ENCODE assay signal across 14 cellular contexts in genomic region chr7:159098795-159099194, GRCh38. TPM values are rescaled to one million over a fixed set of nuclear protein-coding genes. Genes with fewer than 3 reads are reported as not detected.
DNase-seq lines count a peak whose midpoint lies in the region; ATAC-seq and TF ChIP-seq lines count a peak whose summit lies in the region.
"Had no signal": no experiment of that assay in that cellular context is flagged by ENCODE, and none has a peak within 500 bp of the region (broad histone marks: within the 10 kb centered on the region; RNA-seq: fewer than 3 reads in every experiment).

No MANE protein-coding gene starts in this region.

- H3K4me3 ChIP-seq in RWPE2 (ENCODE audit: severe bottlenecking) = no peak overlapping the region
- H3K4me3 ChIP-seq in gastroesophageal sphincter = no peak overlapping the region
- H3K4me3 ChIP-seq in mucosa of descending colon = no peak overlapping the region
- H3K4me3 ChIP-seq in thoracic aorta = no peak overlapping the region
- H3K4me3 ChIP-seq: cardiac muscle cell, skin epidermis had no signal

- no peak for TF ChIP-seq POLR2A in gastroesophageal sphincter (IDR thresholded peaks at IDR 0.05)

- no peak overlapping the region for H3K27ac ChIP-seq in RWPE2 (ENCODE audit: poor library complexity, severe bottlenecking)
- H3K27ac ChIP-seq in gastroesophageal sphincter = peak overlapping the region; percentile 27 to 89 (median 86)
- H3K27ac ChIP-seq in thoracic aorta = peak overlapping the region; percentile 99 to 100
- H3K27ac ChIP-seq: cardiac muscle cell had no signal

- no peak for TF ChIP-seq EP300 in gastroesophageal sphincter (IDR thresholded peaks at IDR 0.05)

- intact Hi-C loops in mucosa of descending colon (cut with DNase I, micrococcal nuclease) = no loop called here

- ATAC-seq in RWPE2 (ENCODE audit: low read depth) (no peak), gastroesophageal sphincter (peak; percentile 88), mucosa of descending colon (peak; percentile 43), thoracic aorta (ENCODE audit: insufficient number of reproducible peaks, low FRiP score, low read depth) (peak; percentile 32), GM19351 (IDR thresholded peaks at IDR 0.05; ENCODE audit: unreplicated experiment) (no peak)
- ATAC-seq: left lobe of liver, SK-N-SH treated with all-trans-retinoic acid at 6 μM for 48 hours had no signal

- H3K36me3 ChIP-seq in RWPE2 (ENCODE audit: low read depth) = no peaks in the 10 kb centered on the region
- peaks cover 0 to 18% of the 10 kb centered on the region in 2 donors for H3K36me3 ChIP-seq in gastroesophageal sphincter
- H3K36me3 ChIP-seq in mucosa of descending colon (ENCODE audit: low read depth) = no peaks in the 10 kb centered on the region
- H3K36me3 ChIP-seq in thoracic aorta = no peaks in the 10 kb centered on the region
- H3K36me3 ChIP-seq: cardiac muscle cell had no signal

- DNase-seq in RWPE2 (ENCODE audit: low spot score) (peak; percentile 19), mucosa of descending colon (peak in 1 of 3 donors; percentile 8), thoracic aorta (ENCODE audit: low spot score) (no peak), GM19240 (ENCODE audit: insufficient read length, low spot score) (no peak), SW480 (ENCODE audit: low spot score) (no peak)
- DNase-seq in activated CD4-positive, alpha-beta T cell treated with anti-CD3 and anti-CD28 coated beads for 48 hours = no peak
- DNase-seq: activated naive CD4-positive, alpha-beta T cell treated with Interleukin-2 at 50 U/mL for 16 hours; KG1 had no signal

- no peaks in the 10 kb centered on the region for H3K9me3 ChIP-seq in RWPE2 (ENCODE audit: severe bottlenecking)
- H3K9me3 ChIP-seq in gastroesophageal sphincter = no peaks in the 10 kb centered on the region
- no peaks in the 10 kb centered on the region for H3K9me3 ChIP-seq in mucosa of descending colon
- no peaks in the 10 kb centered on the region for H3K9me3 ChIP-seq in thoracic aorta

- H3K4me1 ChIP-seq in RWPE2 (ENCODE audit: insufficient read depth, poor library complexity, severe bottlenecking) (no peaks in the 10 kb centered on the region), gastroesophageal sphincter (peaks cover 0 to 73% (median 27%) of the 10 kb centered on the region in 3 donors), mucosa of descending colon (ENCODE audit: low read depth) (no peaks in the 10 kb centered on the region), thoracic aorta (ENCODE audit: control insufficient read depth in 1 of 2, low read depth in 2 of 2) (peaks cover 41 to 77% of the 10 kb centered on the region in 2 donors)

- H3K27me3 ChIP-seq in RWPE2 (ENCODE audit: insufficient read depth, poor library complexity, severe bottlenecking) (no peaks in the 10 kb centered on the region), gastroesophageal sphincter (no peaks in the 10 kb centered on the region), thoracic aorta (replicated peaks; ENCODE audit: insufficient read depth) (no peaks in the 10 kb centered on the region)
- H3K27me3 ChIP-seq: cardiac muscle cell had no signal

- TF ChIP-seq CTCF in RWPE2 (IDR thresholded peaks at IDR 0.05; ENCODE audit: poor library complexity, severe bottlenecking) (no peak), gastroesophageal sphincter (IDR thresholded peaks at IDR 0.05) (peak in 2 of 4 experiments; percentile 16 to 47), mucosa of descending colon (IDR thresholded peaks at IDR 0.05) (no peak), thoracic aorta (IDR thresholded peaks at IDR 0.05) (peak; percentile 20)

- WGBS in gastroesophageal sphincter (ENCODE audit: low coverage in 1 of 2), 2 donors = 14 to 23% methylated on average over 2 to 10 of the region's 13 CpGs

RNA-seq across cellular contexts. Expression of gene VIPR2, which starts 45.9 kb away (rescaled TPM):
- total RNA-seq in gastroesophageal sphincter (10 to 100 TPM; 13.3 to 52.5 (median 27.4) TPM), mucosa of descending colon (10 to 100 TPM in 1 of 3 donors, 1 to 10 TPM in 1, under 1 TPM in 1; 0.58 to 19.8 (median 2.4) TPM), thoracic aorta (10 to 100 TPM; 18.3 to 29.5 TPM)

Comparison
In these comparisons a context has a peak if more than half of its experiments do, and no peak if none do; other contexts are left out.
1. ATAC-seq: peak in gastroesophageal sphincter (single experiment), mucosa of descending colon (single experiment) and thoracic aorta (single experiment); none in RWPE2 (single experiment) and GM19351 (single experiment).